In the genomic region with DNA sequence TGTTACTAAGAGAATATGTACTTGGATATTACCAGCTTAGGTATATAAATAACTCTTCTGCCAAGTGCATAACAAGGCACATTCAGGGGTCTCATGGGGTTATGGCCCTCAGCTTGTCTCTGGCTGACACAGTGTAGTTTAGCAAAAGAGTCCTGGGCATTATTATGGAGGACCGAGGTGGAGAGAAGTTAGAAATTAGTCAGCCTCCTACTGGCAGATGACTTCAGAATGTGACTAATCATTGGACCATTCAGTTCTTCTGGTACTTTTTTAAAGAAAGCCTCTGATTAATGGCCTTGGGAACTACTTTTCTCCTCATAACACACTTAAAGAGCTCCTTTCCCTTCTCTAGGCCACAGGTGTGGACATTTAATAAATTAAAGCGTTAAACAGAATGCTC, we compare ENCODE assay signal across 18 cellular contexts.
DNase-seq lines count a peak whose midpoint lies in the region; TF ChIP-seq lines count a peak whose summit lies in the region.
"Had no signal": no experiment of that assay in that cellular context is flagged by ENCODE, and none has a peak within 500 bp of the region (broad histone marks: within the 10 kb centered on the region; RNA-seq: fewer than 3 reads in every experiment).

No MANE protein-coding gene starts in this region.

- WGBS in prostate gland, result 94% methylated on average over 2 of the region's 2 CpGs

- no peak overlapping the region for H3K27ac ChIP-seq in prostate gland
- H3K27ac ChIP-seq in brain microvascular endothelial cell, result no peak overlapping the region
- H3K27ac ChIP-seq: C4-2B, HL-60 had no signal

- no peaks in the 10 kb centered on the region for H3K36me3 ChIP-seq in prostate gland
- H3K36me3 ChIP-seq in brain microvascular endothelial cell (replicated peaks), result no peaks in the 10 kb centered on the region

- in situ Hi-C loops in astrocyte of the spinal cord (cut with HindIII; ENCODE audit: low sequenced_read_pairs), result no loop called here
- in situ Hi-C loops in brain microvascular endothelial cell (cut with HindIII; ENCODE audit: low pct_ligation_motif_present, low sequenced_read_pairs), result no loop called here

- H3K9me3 ChIP-seq in prostate gland, result no peaks in the 10 kb centered on the region
- H3K9me3 ChIP-seq: SK-N-SH had no signal

- H3K4me3 ChIP-seq in astrocyte of the spinal cord (ENCODE audit: low read depth, low read length) (no peak overlapping the region), prostate gland (no peak overlapping the region), brain microvascular endothelial cell (ENCODE audit: low read depth, low read length) (no peak overlapping the region)
- H3K4me3 ChIP-seq: K562 had no signal

- TF ChIP-seq CTCF in astrocyte of the spinal cord (IDR thresholded peaks at IDR 0.05; ENCODE audit: low read depth, low read length) (no peak), prostate gland (IDR thresholded peaks at IDR 0.05) (no peak), brain microvascular endothelial cell (IDR thresholded peaks at IDR 0.05; ENCODE audit: low read depth, low read length, missing control alignments) (no peak)

- no peaks in the 10 kb centered on the region for H3K27me3 ChIP-seq in prostate gland (replicated peaks; ENCODE audit: insufficient read depth)
- H3K27me3 ChIP-seq in brain microvascular endothelial cell (replicated peaks), result no peaks in the 10 kb centered on the region

- peak; percentile 17 for DNase-seq in EH (ENCODE audit: low read depth)
- DNase-seq in HT1080 (ENCODE audit: low read depth), result peak; percentile 44
- DNase-seq in astrocyte of the spinal cord (ENCODE audit: low read depth, low spot score), result peak; percentile 3
- DNase-seq in renal cortical epithelial cell (ENCODE audit: low read depth), result peak; percentile 40
- no peak for DNase-seq in NOMO-1 treated with dmso at 0.1 percent for 144 hours (lab: John Stamatoyannopoulos, UW; ENCODE audit: unreplicated experiment)
- DNase-seq in prostate gland (ENCODE audit: low spot score), result no peak
- no peak for DNase-seq in brain microvascular endothelial cell
- DNase-seq: DMS 273 treated with DMSO at 0.1 percent for 48 hours, H9, MV-4-11, NCI-H1436, NCI-H2081, NCI-H774, Right ventricle myocardium superior, SK-N-SH had no signal

- TF ChIP-seq POLR2A in prostate gland (IDR thresholded peaks at IDR 0.05), result no peak

- no peaks in the 10 kb centered on the region for H3K4me1 ChIP-seq in prostate gland (replicated peaks)

- intact Hi-C loops in prostate gland (cut with DNase I), result no loop called here

Comparison
In these comparisons a context has a peak if more than half of its experiments do, and no peak if none do; other contexts are left out.
1. DNase-seq: peak in EH (single experiment), HT1080 (single experiment), astrocyte of the spinal cord (single experiment) and renal cortical epithelial cell (single experiment); none in NOMO-1 treated with dmso at 0.1 percent for 144 hours (single experiment), prostate gland (single experiment) and brain microvascular endothelial cell (single experiment).